In the genomic region with DNA sequence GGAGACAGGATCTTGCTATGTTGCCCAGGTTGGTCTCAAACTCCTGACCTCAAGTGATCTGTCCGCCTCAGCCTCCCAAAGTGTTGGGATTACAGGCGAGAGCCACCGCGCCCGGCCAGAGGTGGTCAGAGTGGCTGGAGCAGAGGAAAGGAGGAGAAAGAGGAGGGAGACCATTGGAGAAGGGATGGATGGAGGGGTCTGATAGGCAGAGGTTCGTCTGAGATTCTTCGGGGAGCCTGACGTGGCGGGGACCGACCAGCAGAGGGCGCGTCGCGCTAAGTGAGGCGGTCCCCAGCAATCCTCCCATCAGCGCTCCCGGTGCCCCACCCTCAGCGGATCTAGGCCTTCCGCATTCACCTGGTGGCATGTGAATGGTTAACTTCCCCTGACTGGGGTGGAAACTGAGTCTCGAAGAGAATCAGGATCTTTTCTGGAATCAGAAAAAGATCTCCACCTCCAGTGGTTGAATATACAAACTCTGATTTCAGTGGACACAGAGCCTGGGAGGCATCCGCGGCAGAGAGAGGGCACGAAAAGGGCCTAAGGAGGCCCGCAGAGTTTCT, we compare ENCODE assay signal across 8 cellular contexts. TPM values are rescaled to one million over a fixed set of nuclear protein-coding genes. Genes with fewer than 3 reads are reported as not detected.
DNase-seq lines count a peak whose midpoint lies in the region; ATAC-seq and TF ChIP-seq lines count a peak whose summit lies in the region.

No MANE protein-coding gene starts in this region.

- peaks cover 19% of the 10 kb centered on the region for H3K36me3 Mint-ChIP-seq in MCF 10A (ENCODE audit: insufficient read depth, unreplicated experiment)

- POLR2A ChIA-PET in MCF 10A (lab: Yijun Ruan, JAX): no interaction called here

- H3K27me3 ChIP-seq in kidney epithelial cell (ENCODE audit: control insufficient read depth, insufficient read depth, low read length): peaks cover 3% of the 10 kb centered on the region

- H3K9me3 Mint-ChIP-seq in MCF 10A (ENCODE audit: unreplicated experiment): no peaks in the 10 kb centered on the region

- no peaks in the 10 kb centered on the region for H3K36me3 ChIP-seq in kidney epithelial cell (ENCODE audit: control insufficient read depth, insufficient read depth, low read length)

- H3K27me3 Mint-ChIP-seq in MCF 10A (ENCODE audit: insufficient read depth, unreplicated experiment): no peaks in the 10 kb centered on the region

- no peak overlapping the region for H3K27ac Mint-ChIP-seq in MCF 10A (ENCODE audit: low read depth, unreplicated experiment)

- ATAC-seq in HG02870 (IDR thresholded peaks at IDR 0.05; ENCODE audit: unreplicated experiment): no peak

- TF ChIP-seq CTCF in 22Rv1 (IDR thresholded peaks at IDR 0.05) (peak; percentile 94), GM12872 (IDR thresholded peaks at IDR 0.05; ENCODE audit: insufficient read depth, low read depth, low read length) (peak; percentile 97), VCaP (conservative IDR thresholded peaks at IDR 0.05) (peak; percentile 98), MCF 10A (IDR thresholded peaks at IDR 0.05; ENCODE audit: unreplicated experiment) (peak; percentile 90), kidney epithelial cell (IDR thresholded peaks at IDR 0.05; ENCODE audit: insufficient read depth, low read length, poor library complexity, severe bottlenecking) (peak; percentile 94)

- no peak overlapping the region for H3K27ac ChIP-seq in 22Rv1
- H3K27ac ChIP-seq in VCaP: no peak overlapping the region

- intact Hi-C loops in MCF 10A (cut with micrococcal nuclease): loop anchor here (1.0 to 5.0 kb wide), 3 partner anchors 40 to 120 kb away; no protein-coding TSS in a partner anchor

- peaks cover 15% of the 10 kb centered on the region for H3K4me1 Mint-ChIP-seq in MCF 10A (ENCODE audit: insufficient read depth, unreplicated experiment)

- DNase-seq in NCI-H1105 treated with DMSO at 0.1 percent for 48 hours (lab: John Stamatoyannopoulos, UW) (peak; percentile 64), MCF 10A (ENCODE audit: unreplicated experiment) (peak; percentile 79), kidney epithelial cell (ENCODE audit: low read depth) (no peak)
- peak; percentile 50 to 77 (median 67) for DNase-seq in stimulated activated CD4-positive, alpha-beta T cell treated with anti-CD3 and anti-CD28 coated beads, Interleukin-1b, Interleukin-23, amount 100 ng/mL, for 24 hours (ENCODE audit: low read depth in 4 of 4, low spot score in 1 of 4)

- CTCF ChIA-PET in MCF 10A (lab: Yijun Ruan, JAX): interaction anchor here (0.6 to 3.0 kb wide), 15 partner anchors 11 to 593 kb away, joined by 3 to 84 read pairs (median 4); partner anchors contain the start of gene ANO8

- H3K4me3 ChIP-seq in kidney epithelial cell (ENCODE audit: low read depth, low read length): no peak overlapping the region

- no peak overlapping the region for H3K4me3 Mint-ChIP-seq in MCF 10A (ENCODE audit: unreplicated experiment)

- no TSS peak for BruUV-seq in MCF 10A (replicated peaks; lab: Mats Ljungman, UMichigan)

RNA-seq across cellular contexts. Expression of gene GTPBP3, which starts 8.8 kb away (rescaled TPM):
- total RNA-seq in MCF 10A (2022): 24.8 and 27.9 TPM in 2 replicates
- total RNA-seq in kidney epithelial cell: 31.8 and 38.1 TPM in 2 replicates

RNA-seq across cellular contexts. Expression of gene ANO8, which starts 11.5 kb away (rescaled TPM):
- total RNA-seq in MCF 10A (2022) (13.0 and 14.5 TPM in 2 replicates), kidney epithelial cell (6.9 and 9.3 TPM in 2 replicates)

RNA-seq across cellular contexts. Expression of gene PLVAP, which starts 31.0 kb away (rescaled TPM):
- not detected in 2 replicates for total RNA-seq in MCF 10A (2022)
- total RNA-seq in kidney epithelial cell: 0.48 and 1.5 TPM in 2 replicates

RNA-seq across cellular contexts. Expression of gene DDA1, which starts 36.8 kb away (rescaled TPM):
- total RNA-seq in MCF 10A (2022): 57.4 and 60.4 TPM in 2 replicates
- 47.3 and 73.4 TPM in 2 replicates for total RNA-seq in kidney epithelial cell

RNA-seq across cellular contexts. Expression of gene MRPL34, which starts 40.5 kb away (rescaled TPM):
- total RNA-seq in MCF 10A (2022): 58.8 and 65.8 TPM in 2 replicates
- total RNA-seq in kidney epithelial cell: 71.0 and 125 TPM in 2 replicates
